26 cellular contexts compared by ENCODE assay signal in the genomic region with DNA sequence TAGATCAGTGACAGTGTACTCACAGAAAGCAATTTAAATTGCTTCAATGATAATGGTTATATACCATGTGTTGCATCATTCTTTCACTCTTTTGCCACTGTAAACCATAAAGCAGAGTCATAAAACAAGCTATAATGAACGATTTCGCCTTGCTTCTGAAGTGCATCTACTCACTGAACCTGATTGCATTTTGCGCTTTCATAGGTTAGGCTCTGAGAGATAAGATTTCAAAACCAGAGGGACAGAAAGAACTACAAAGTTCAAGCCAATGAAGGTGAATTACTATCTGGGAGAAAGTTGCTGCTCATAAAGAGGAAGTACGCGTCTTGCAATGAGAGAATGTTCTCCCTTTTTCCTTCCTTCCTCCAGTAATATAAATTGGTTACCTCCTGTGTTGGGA.
"Had no signal": no experiment of that assay in that cellular context is flagged by ENCODE, and none has a peak within 500 bp of the region (broad histone marks: within the 10 kb centered on the region; RNA-seq: fewer than 3 reads in every experiment).

No MANE protein-coding gene starts in this region.

- H3K27me3 Mint-ChIP-seq: activated B cell treated with CpG ODN at 0.5 μM for 24 hours; activated CD4-positive, alpha-beta T cell treated with anti-CD3 and anti-CD28 coated beads for 36 hours; activated naive CD8-positive, alpha-beta T cell treated with anti-CD3 and anti-CD28 coated beads, Interleukin-2, amount 10 ng/mL, durations not matched to agents 7 days and 5 days; progenitor cell of endocrine pancreas had no signal

- H3K36me3 ChIP-seq: heart right ventricle, left lung, sigmoid colon, thoracic aorta, upper lobe of left lung had no signal

- H3K4me3 Mint-ChIP-seq: activated B cell treated with CpG ODN at 0.5 μM for 24 hours; activated CD4-positive, alpha-beta T cell treated with anti-CD3 and anti-CD28 coated beads for 36 hours; activated naive CD8-positive, alpha-beta T cell treated with anti-CD3 and anti-CD28 coated beads, Interleukin-2, amount 10 ng/mL, durations not matched to agents 7 days and 5 days; natural killer cell; stimulated activated naive B cell treated with anti-CD40 and anti-IgM and Interleukin-4, amounts not matched to agents 10 μg/mL and 1 μg/mL and 100 μg/mL, for 72 hours had no signal

- H3K27ac ChIP-seq: heart right ventricle, left lung, sigmoid colon, thoracic aorta, upper lobe of left lung had no signal

- H3K4me3 ChIP-seq: heart right ventricle, left lung, lung, sigmoid colon, thoracic aorta, upper lobe of left lung had no signal

- H3K9me3 ChIP-seq: left lung, thoracic aorta, upper lobe of left lung had no signal

- H3K4me1 ChIP-seq: left lung, sigmoid colon, upper lobe of left lung had no signal

- DNase-seq: activated B cell treated with CpG ODN at 0.5 μM for 24 hours; activated CD4-positive, alpha-beta T cell treated with anti-CD3 and anti-CD28 coated beads for 36 hours; activated CD4-positive, alpha-beta T cell treated with anti-CD3 and anti-CD28 coated beads, Interleukin-2, amount 50 U/mL, for 48 hours; activated naive CD4-positive, alpha-beta T cell treated with Interleukin-2 at 50 U/mL for 16 hours; activated naive CD8-positive, alpha-beta T cell treated with anti-CD3 and anti-CD28 coated beads, Interleukin-2, amount 10 ng/mL, durations not matched to agents 7 days and 5 days; activated T-cell treated with anti-CD3 and anti-CD28 coated beads, Interleukin-2, amount 50 U/mL, for 48 hours; amniotic stem cell; cerebellar nuclear complex; dermis blood vessel endothelial cell; effector CD8-positive, alpha-beta T cell; erythroblast; foreskin fibroblast; heart right ventricle; kidney; left lung; natural killer cell; retina; sigmoid colon; stimulated activated CD4-positive, alpha-beta T cell treated with anti-CD3 and anti-CD28 coated beads, Interleukin-2, amount 100 ng/mL, for 48 hours; stimulated activated CD8-positive, alpha-beta memory T cell treated with anti-CD3 and anti-CD28 coated beads, Interleukin-4, amount 100 ng/mL, for 48 hours; stimulated activated naive B cell treated with anti-CD40 and anti-IgM and Interleukin-4, amounts not matched to agents 10 μg/mL and 1 μg/mL and 100 μg/mL, for 72 hours; T-helper 9 cell; upper lobe of left lung had no signal

- H3K27ac Mint-ChIP-seq: activated B cell treated with CpG ODN at 0.5 μM for 24 hours; activated CD4-positive, alpha-beta T cell treated with anti-CD3 and anti-CD28 coated beads for 36 hours; activated naive CD8-positive, alpha-beta T cell treated with anti-CD3 and anti-CD28 coated beads, Interleukin-2, amount 10 ng/mL, durations not matched to agents 7 days and 5 days; natural killer cell; progenitor cell of endocrine pancreas; stimulated activated naive B cell treated with anti-CD40 and anti-IgM and Interleukin-4, amounts not matched to agents 10 μg/mL and 1 μg/mL and 100 μg/mL, for 72 hours had no signal

- H3K4me1 Mint-ChIP-seq: activated CD4-positive, alpha-beta T cell treated with anti-CD3 and anti-CD28 coated beads for 36 hours; activated naive CD8-positive, alpha-beta T cell treated with anti-CD3 and anti-CD28 coated beads, Interleukin-2, amount 10 ng/mL, durations not matched to agents 7 days and 5 days; natural killer cell had no signal

- ATAC-seq: activated CD4-positive, alpha-beta T cell treated with anti-CD3 and anti-CD28 coated beads for 36 hours; heart right ventricle; left lung; natural killer cell; stimulated activated naive B cell treated with anti-CD40 and anti-IgM and Interleukin-4, amounts not matched to agents 10 μg/mL and 1 μg/mL and 100 μg/mL, for 72 hours had no signal
